8 cellular contexts compared by ENCODE assay signal in genomic region chr18:23134780-23135678, GRCh38. TPM values are rescaled to one million over a fixed set of nuclear protein-coding genes. Genes with fewer than 3 reads are reported as not detected.
A peak's percentile ranks its signal among the peaks of the same experiment; 100 is the strongest.
DNase-seq lines count a peak whose midpoint lies in the region; ATAC-seq and TF ChIP-seq lines count a peak whose summit lies in the region.

Gene CABLES1, plus strand, starts transcription at chr18:23135485. Its CDS starts 278 bp downstream, at chr18:23135763.

- peaks cover 20 to 31% of the 10 kb centered on the region in 2 donors for H3K4me1 Mint-ChIP-seq in stimulated activated naive B cell treated with anti-CD40 and anti-IgM and Interleukin-4, amounts not matched to agents 10 μg/mL and 1 μg/mL and 100 μg/mL, for 72 hours

- peak within 1 kb of the TSS; percentile 87 for H3K4me2 ChIP-seq in Loucy (ENCODE audit: low read depth, low read length, poor library complexity, severe bottlenecking)

- H3K79me2 ChIP-seq in Loucy (ENCODE audit: insufficient read depth, low read length): peaks cover 50% of the 10 kb centered on the region

- H2AFZ ChIP-seq in Loucy (ENCODE audit: low read length): peak within 1 kb of the TSS; percentile 38

- no peaks in the 10 kb centered on the region for H4K20me1 ChIP-seq in Loucy (ENCODE audit: insufficient read depth, low read length, poor library complexity, severe bottlenecking)

- peak; percentile 79 for DNase-seq in COR-L47 (lab: John Stamatoyannopoulos, UW)
- peak; percentile 77 for DNase-seq in ecto neural progenitor cell (ENCODE audit: low spot score)
- DNase-seq in lung (ENCODE audit: low spot score): peak; percentile 72
- peak; percentile 30 for DNase-seq in stimulated activated naive B cell treated with anti-CD40 and anti-IgM and Interleukin-4, amounts not matched to agents 10 μg/mL and 1 μg/mL and 100 μg/mL, for 72 hours
- no peak for DNase-seq in NCI-H2107 treated with DMSO at 0.1 percent for 48 hours (lab: John Stamatoyannopoulos, UW; ENCODE audit: unreplicated experiment)

- H3K27me3 Mint-ChIP-seq in stimulated activated naive B cell treated with anti-CD40 and anti-IgM and Interleukin-4, amounts not matched to agents 10 μg/mL and 1 μg/mL and 100 μg/mL, for 72 hours: peaks cover 19 to 24% of the 10 kb centered on the region in 2 donors

- peak within 1 kb of the TSS; percentile 89 to 96 for H3K4me3 Mint-ChIP-seq in stimulated activated naive B cell treated with anti-CD40 and anti-IgM and Interleukin-4, amounts not matched to agents 10 μg/mL and 1 μg/mL and 100 μg/mL, for 72 hours

- H3K36me3 Mint-ChIP-seq in stimulated activated naive B cell treated with anti-CD40 and anti-IgM and Interleukin-4, amounts not matched to agents 10 μg/mL and 1 μg/mL and 100 μg/mL, for 72 hours: peaks cover 5 to 8% of the 10 kb centered on the region in 2 donors

- H3K9me3 Mint-ChIP-seq in stimulated activated naive B cell treated with anti-CD40 and anti-IgM and Interleukin-4, amounts not matched to agents 10 μg/mL and 1 μg/mL and 100 μg/mL, for 72 hours: no peaks in the 10 kb centered on the region

- H3K9me3 ChIP-seq in Loucy (ENCODE audit: insufficient read depth, low read depth, low read length): no peaks in the 10 kb centered on the region
- H3K9me3 ChIP-seq in lung (ENCODE audit: control insufficient read depth in 2 of 2, insufficient read depth in 1 of 2, low read length in 1 of 2): no peaks in the 10 kb centered on the region

- TF ChIP-seq CTCF in Loucy (conservative IDR thresholded peaks at IDR 0.05; ENCODE audit: low read length) (no peak), VCaP (conservative IDR thresholded peaks at IDR 0.05) (no peak), lung (IDR thresholded peaks at IDR 0.05; ENCODE audit: control extremely low read depth, extremely low read depth) (no peak)

- no peaks in the 10 kb centered on the region for H3F3A ChIP-seq in Loucy (ENCODE audit: low read depth)

- no peaks in the 10 kb centered on the region for H3K9me2 ChIP-seq in Loucy (replicated peaks; ENCODE audit: low read depth, low read length)

- ATAC-seq in GM19397 (IDR thresholded peaks at IDR 0.05; ENCODE audit: unreplicated experiment) (peak; percentile 42), lung (ENCODE audit: insufficient read depth, low FRiP score) (peak; percentile 15)
- ATAC-seq in stimulated activated naive B cell treated with anti-CD40 and anti-IgM and Interleukin-4, amounts not matched to agents 10 μg/mL and 1 μg/mL and 100 μg/mL, for 72 hours (replicated peaks): peak; percentile 40

- H3K4me1 ChIP-seq in Loucy (ENCODE audit: insufficient read depth, low read length, poor library complexity, severe bottlenecking): peaks cover 44% of the 10 kb centered on the region
- peaks cover 0 to 10% of the 10 kb centered on the region in 2 donors for H3K4me1 ChIP-seq in lung (ENCODE audit: control insufficient read depth in 2 of 2, insufficient read depth in 2 of 2, low read length in 2 of 2)

- H3K27ac Mint-ChIP-seq in stimulated activated naive B cell treated with anti-CD40 and anti-IgM and Interleukin-4, amounts not matched to agents 10 μg/mL and 1 μg/mL and 100 μg/mL, for 72 hours: peak within 1 kb of the TSS; percentile 92

- peak within 1 kb of the TSS; percentile 98 for H3K27ac ChIP-seq in VCaP
- peak within 1 kb of the TSS; percentile 18 to 89 for H3K27ac ChIP-seq in lung (ENCODE audit: low read depth in 1 of 2, low read length in 1 of 2)

- H3K36me3 ChIP-seq in Loucy (ENCODE audit: insufficient read depth, low read length): no peaks in the 10 kb centered on the region
- H3K36me3 ChIP-seq in lung (ENCODE audit: control insufficient read depth in 2 of 2, insufficient read depth in 2 of 2, low read length in 2 of 2): no peaks in the 10 kb centered on the region

- H3K27me3 ChIP-seq in Loucy (ENCODE audit: insufficient read depth, low read length, poor library complexity, severe bottlenecking): no peaks in the 10 kb centered on the region
- no peaks in the 10 kb centered on the region for H3K27me3 ChIP-seq in lung (ENCODE audit: control insufficient read depth, insufficient read depth)

- peak within 1 kb of the TSS; percentile 83 for H3K9ac ChIP-seq in Loucy (ENCODE audit: low read depth, low read length, poor library complexity, severe bottlenecking)

- peak within 1 kb of the TSS; percentile 78 for H3K4me3 ChIP-seq in Loucy (ENCODE audit: low read length, poor library complexity, severe bottlenecking)
- peak within 1 kb of the TSS; percentile 76 for H3K4me3 ChIP-seq in lung

- 5 to 6% methylated on average over 62 to 89 of the region's 89 CpGs for WGBS in lung, 2 donors

RNA-seq across cellular contexts. Expression of gene CABLES1, which starts in this region (rescaled TPM):
- 10 to 100 TPM; 19.2 to 32.6 TPM for total RNA-seq in lung
- 10 to 100 TPM in 1 of 2 donors, 1 to 10 TPM in 1; 4.2 to 10.3 TPM for polyA plus RNA-seq in lung
